In genomic region chr10:88932539-88933256, GRCh38 we compare ENCODE assay signal across 8 cellular contexts. TPM values are rescaled to one million over a fixed set of nuclear protein-coding genes. Genes with fewer than 3 reads are reported as not detected.
DNase-seq lines count a peak whose midpoint lies in the region; ATAC-seq and TF ChIP-seq lines count a peak whose summit lies in the region.

No MANE protein-coding gene starts in this region.

- 37 to 54% methylated on average over 3 to 7 of the region's 7 CpGs for WGBS in esophagus squamous epithelium, 2 donors

- H3K27ac ChIP-seq in esophagus squamous epithelium (peak overlapping the region; percentile 41 to 74 (median 61)), tibial artery (peak overlapping the region; percentile 67 to 76)

- no peak overlapping the region for H3K4me3 Mint-ChIP-seq in activated CD8-positive, alpha-beta T cell treated with anti-CD3 and anti-CD28 coated beads, Interleukin-2, amount 10 ng/mL, durations not matched to agents 7 days and 5 days
- H3K4me3 Mint-ChIP-seq in naive thymus-derived CD8-positive, alpha-beta T cell: no peak overlapping the region

- CTCF ChIA-PET in activated CD8-positive, alpha-beta T cell treated with anti-CD3 and anti-CD28 coated beads, Interleukin-2, amount 10 ng/mL, durations not matched to agents 7 days and 5 days (lab: Charles Lee): interaction anchor here (0.6 to 9.6 kb wide), 74 partner anchors 9 to 841 kb away, joined by 3 to 281 read pairs (median 6); partner anchors contain the start of genes ANKRD22, CH25H, FAS and LIPN

- no peaks in the 10 kb centered on the region for H3K27me3 ChIP-seq in esophagus squamous epithelium
- H3K27me3 ChIP-seq in tibial artery: no peaks in the 10 kb centered on the region

- peaks cover 26% of the 10 kb centered on the region for H3K4me1 Mint-ChIP-seq in activated CD8-positive, alpha-beta T cell treated with anti-CD3 and anti-CD28 coated beads, Interleukin-2, amount 10 ng/mL, durations not matched to agents 7 days and 5 days (ENCODE audit: low read depth)
- H3K4me1 Mint-ChIP-seq in naive thymus-derived CD8-positive, alpha-beta T cell: peaks cover 9 to 15% (median 13%) of the 10 kb centered on the region in 4 donors

- peak; percentile 91 to 97 (median 95) for TF ChIP-seq CTCF in esophagus squamous epithelium (IDR thresholded peaks at IDR 0.05)
- TF ChIP-seq CTCF in tibial artery (IDR thresholded peaks at IDR 0.05): peak; percentile 89 to 95

- H3K9me3 ChIP-seq in esophagus squamous epithelium: no peaks in the 10 kb centered on the region
- H3K9me3 ChIP-seq in tibial artery: no peaks in the 10 kb centered on the region

- DNase-seq in AML-193 (lab: John Stamatoyannopoulos, UW): peak; percentile 73 to 77
- DNase-seq in NCI-H524 treated with DMSO at 0.1 percent for 48 hours (lab: John Stamatoyannopoulos, UW): peak; percentile 22
- DNase-seq in activated CD8-positive, alpha-beta T cell treated with anti-CD3 and anti-CD28 coated beads, Interleukin-2, amount 10 ng/mL, durations not matched to agents 7 days and 5 days: peak; percentile 64
- DNase-seq in esophagus squamous epithelium (lab: John Stamatoyannopoulos, UW): no peak
- peak in 7 of 10 donors; percentile 12 to 51 (median 26) for DNase-seq in naive thymus-derived CD8-positive, alpha-beta T cell
- DNase-seq in tibial artery: peak; percentile 70 to 85

- H3K4me1 ChIP-seq in esophagus squamous epithelium (peaks cover 6 to 33% (median 10%) of the 10 kb centered on the region in 3 donors), tibial artery (peaks cover 0 to 20% (median 9%) of the 10 kb centered on the region in 4 donors)

- H3K4me3 ChIP-seq in esophagus squamous epithelium (no peak overlapping the region), tibial artery (no peak overlapping the region)

- no peak for TF ChIP-seq POLR2A in esophagus squamous epithelium (IDR thresholded peaks at IDR 0.05)

- peaks cover 36% of the 10 kb centered on the region for H3K36me3 Mint-ChIP-seq in activated CD8-positive, alpha-beta T cell treated with anti-CD3 and anti-CD28 coated beads, Interleukin-2, amount 10 ng/mL, durations not matched to agents 7 days and 5 days (ENCODE audit: low read depth)
- H3K36me3 Mint-ChIP-seq in naive thymus-derived CD8-positive, alpha-beta T cell: peaks cover 0 to 8% (median 5%) of the 10 kb centered on the region in 3 donors

- intact Hi-C loops in esophagus squamous epithelium (cut with DNase I) (loop anchor here (5.0 kb wide), 1 partner anchor 95 kb away; no protein-coding TSS in a partner anchor), tibial artery (cut with DNase I; ENCODE audit: low total_unique reads) (loop anchor here (5.0 to 10.0 kb wide), 2 partner anchors 95 to 282 kb away; no protein-coding TSS in a partner anchor)

- H3K27me3 Mint-ChIP-seq in activated CD8-positive, alpha-beta T cell treated with anti-CD3 and anti-CD28 coated beads, Interleukin-2, amount 10 ng/mL, durations not matched to agents 7 days and 5 days (ENCODE audit: low read depth): no peaks in the 10 kb centered on the region
- H3K27me3 Mint-ChIP-seq in naive thymus-derived CD8-positive, alpha-beta T cell: no peaks in the 10 kb centered on the region

- H3K36me3 ChIP-seq in esophagus squamous epithelium (peaks cover 0 to 13% (median 0%) of the 10 kb centered on the region in 3 donors), tibial artery (peaks cover 23 to 33% (median 28%) of the 10 kb centered on the region in 3 donors)

- POLR2A ChIA-PET in activated CD8-positive, alpha-beta T cell treated with anti-CD3 and anti-CD28 coated beads, Interleukin-2, amount 10 ng/mL, durations not matched to agents 7 days and 5 days (lab: Charles Lee): interaction anchor here (0.7 to 1.9 kb wide), 4 partner anchors 53 to 96 kb away, joined by 3 to 10 read pairs (median 6); partner anchors contain the start of genes FAS and STAMBPL1
- POLR2A ChIA-PET in naive thymus-derived CD8-positive, alpha-beta T cell (lab: Charles Lee): interaction anchor here (2.0 kb wide), 1 partner anchor 97 kb away, joined by 9 read pairs; no protein-coding TSS in a partner anchor

- ATAC-seq in GM18520 (IDR thresholded peaks at IDR 0.05; ENCODE audit: unreplicated experiment): peak; percentile 52
- ATAC-seq in HG03354 (IDR thresholded peaks at IDR 0.05; ENCODE audit: poor library complexity, severe bottlenecking, unreplicated experiment): peak; percentile 64
- ATAC-seq in activated CD8-positive, alpha-beta T cell treated with anti-CD3 and anti-CD28 coated beads, Interleukin-2, amount 10 ng/mL, durations not matched to agents 7 days and 5 days: peak; percentile 70
- peak; percentile 74 to 82 for ATAC-seq in naive thymus-derived CD8-positive, alpha-beta T cell

- H3K9me3 Mint-ChIP-seq in activated CD8-positive, alpha-beta T cell treated with anti-CD3 and anti-CD28 coated beads, Interleukin-2, amount 10 ng/mL, durations not matched to agents 7 days and 5 days (ENCODE audit: insufficient read depth): no peaks in the 10 kb centered on the region
- no peaks in the 10 kb centered on the region for H3K9me3 Mint-ChIP-seq in naive thymus-derived CD8-positive, alpha-beta T cell

- peak overlapping the region; percentile 12 for H3K27ac Mint-ChIP-seq in activated CD8-positive, alpha-beta T cell treated with anti-CD3 and anti-CD28 coated beads, Interleukin-2, amount 10 ng/mL, durations not matched to agents 7 days and 5 days
- peak overlapping the region in 2 of 10 donors; percentile 2 to 32 for H3K27ac Mint-ChIP-seq in naive thymus-derived CD8-positive, alpha-beta T cell

RNA-seq across cellular contexts. Expression of gene ACTA2, which starts 19.9 kb away (rescaled TPM):
- 10 to 100 TPM; 12.9 to 15.0 TPM for total RNA-seq in activated CD8-positive, alpha-beta T cell treated with anti-CD3 and anti-CD28 coated beads, Interleukin-2, amount 10 ng/mL, durations not matched to agents 7 days and 5 days
- total RNA-seq in esophagus squamous epithelium: 1,000 to 10,000 TPM in 1 of 4 donors, 100 to 1,000 TPM in 2, 10 to 100 TPM in 1; 64.6 to 1,343 (median 285) TPM
- 1 to 10 TPM; 1.4 to 1.8 TPM for total RNA-seq in naive thymus-derived CD8-positive, alpha-beta T cell
- polyA plus RNA-seq in naive thymus-derived CD8-positive, alpha-beta T cell: 1 to 10 TPM in 1 of 3 donors, under 1 TPM in 1, not detected in 1; 0.34 to 9.7 TPM

RNA-seq across cellular contexts. Expression of gene STAMBPL1, which starts 52.7 kb away (rescaled TPM):
- 10 to 100 TPM; 67.6 TPM for total RNA-seq in activated CD8-positive, alpha-beta T cell treated with anti-CD3 and anti-CD28 coated beads, Interleukin-2, amount 10 ng/mL, durations not matched to agents 7 days and 5 days
- total RNA-seq in esophagus squamous epithelium: 10 to 100 TPM in 2 of 4 donors, 1 to 10 TPM in 2; 3.5 to 21.0 (median 7.6) TPM
- total RNA-seq in naive thymus-derived CD8-positive, alpha-beta T cell: 10 to 100 TPM; 23.3 to 23.9 TPM
- polyA plus RNA-seq in naive thymus-derived CD8-positive, alpha-beta T cell: 1 to 10 TPM; 5.5 to 7.0 (median 6.3) TPM

RNA-seq across cellular contexts. Expression of gene FAS, which starts 57.9 kb away (rescaled TPM):
- total RNA-seq in activated CD8-positive, alpha-beta T cell treated with anti-CD3 and anti-CD28 coated beads, Interleukin-2, amount 10 ng/mL, durations not matched to agents 7 days and 5 days: 10 to 100 TPM; 58.5 to 62.6 TPM
- total RNA-seq in esophagus squamous epithelium: 10 to 100 TPM; 14.9 to 33.6 (median 19.4) TPM
- 1 to 10 TPM; 4.2 to 5.6 TPM for total RNA-seq in naive thymus-derived CD8-positive, alpha-beta T cell
- 1 to 10 TPM; 1.2 to 9.0 (median 2.6) TPM for polyA plus RNA-seq in naive thymus-derived CD8-positive, alpha-beta T cell

Comparison
In these comparisons a context has a peak if more than half of its experiments do, and no peak if none do; other contexts are left out.
1. RNA of gene ACTA2, which starts 19.9 kb away (total RNA-seq): 64.6 to 1,343 TPM in esophagus squamous epithelium and 12.9 to 15.0 TPM in activated CD8-positive, alpha-beta T cell treated with anti-CD3 and anti-CD28 coated beads, Interleukin-2, amount 10 ng/mL, durations not matched to agents 7 days and 5 days; 1.4 to 1.8 TPM in naive thymus-derived CD8-positive, alpha-beta T cell; every median in the first group is over 4 times any median in the second.
2. Peak in every context shown above with its lines, with median percentiles within 50 percentile points of each other: ATAC-seq.